9 cellular contexts compared by ENCODE assay signal in the genomic region with DNA sequence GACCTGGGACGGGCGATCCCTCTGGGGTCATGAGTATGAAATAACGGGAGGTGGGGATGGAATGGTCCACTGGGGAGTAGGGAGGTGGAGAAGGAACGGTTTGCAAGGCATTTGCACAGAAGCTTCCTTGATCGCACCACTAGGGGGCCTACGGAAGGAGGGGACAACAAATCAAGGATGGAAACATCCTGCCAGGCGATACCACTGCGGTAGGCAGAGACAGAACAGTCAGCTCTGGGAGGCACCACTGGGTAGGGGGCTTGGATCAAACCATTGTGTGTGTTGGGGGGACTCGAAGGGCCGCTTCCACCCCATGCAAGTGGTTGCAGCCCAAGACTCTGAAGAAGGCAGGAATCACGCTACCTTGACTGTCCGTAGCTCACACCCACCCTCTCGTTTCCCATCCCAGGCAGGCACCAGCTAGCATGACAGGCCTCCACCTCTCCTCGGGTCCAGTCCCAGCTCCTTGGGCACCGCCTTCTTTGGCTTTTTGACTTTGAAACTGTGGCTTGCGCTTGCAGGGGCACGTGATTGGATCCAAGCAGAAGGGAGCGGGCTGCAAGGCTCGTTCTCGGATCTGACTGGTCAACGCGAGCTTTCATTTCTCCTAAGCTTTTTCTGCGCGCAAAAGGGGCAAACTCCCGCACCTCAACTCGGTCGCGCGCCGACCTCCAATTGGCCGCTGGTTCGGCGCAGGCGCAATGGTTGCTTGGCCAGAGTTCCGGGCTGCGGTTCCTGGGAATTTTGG. TPM values are rescaled to one million over a fixed set of nuclear protein-coding genes. Genes with fewer than 3 reads are reported as not detected.
DNase-seq lines count a peak whose midpoint lies in the region; ATAC-seq and TF ChIP-seq lines count a peak whose summit lies in the region.
"Had no signal": no experiment of that assay in that cellular context is flagged by ENCODE, and none has a peak within 500 bp of the region (broad histone marks: within the 10 kb centered on the region; RNA-seq: fewer than 3 reads in every experiment).

No MANE protein-coding gene starts in this region.

- no peaks in the 10 kb centered on the region for H3K27me3 ChIP-seq in HAP-1 (ENCODE audit: low read depth)

- CTCF ChIA-PET in activated CD8-positive, alpha-beta T cell treated with anti-CD3 and anti-CD28 coated beads, Interleukin-2, amount 10 ng/mL, durations not matched to agents 7 days and 5 days (lab: Charles Lee) = interaction anchor here (1.2 kb wide), 1 partner anchor 126 kb away, joined by 4 read pairs; no protein-coding TSS in a partner anchor

- H3K4me1 Mint-ChIP-seq in CD14-positive monocyte = peaks cover 10% of the 10 kb centered on the region
- H3K4me1 Mint-ChIP-seq in activated CD8-positive, alpha-beta T cell treated with anti-CD3 and anti-CD28 coated beads, Interleukin-2, amount 10 ng/mL, durations not matched to agents 7 days and 5 days (ENCODE audit: low read depth) = no peaks in the 10 kb centered on the region

- in situ Hi-C loops in HAP-1 (cut with MboI; ENCODE audit: low sequenced_read_pairs) = no loop called here

- DNase-seq in CD14-positive monocyte (ENCODE audit: low spot score) (no peak), HAP-1 (ENCODE audit: low spot score in 2 of 2) (peak; percentile 47 to 81), left kidney (ENCODE audit: low read depth, low spot score) (peak; percentile 55), epidermal melanocyte (ENCODE audit: insufficient read length, low spot score) (no peak), GF-D8 (lab: John Stamatoyannopoulos, UW) (no peak)
- peak; percentile 35 for DNase-seq in activated CD8-positive, alpha-beta T cell treated with anti-CD3 and anti-CD28 coated beads, Interleukin-2, amount 10 ng/mL, durations not matched to agents 7 days and 5 days

- peak; percentile 51 for TF ChIP-seq CTCF in CD14-positive monocyte (IDR thresholded peaks at IDR 0.05)

- no peaks in the 10 kb centered on the region for H3K36me3 Mint-ChIP-seq in CD14-positive monocyte
- no peaks in the 10 kb centered on the region for H3K36me3 Mint-ChIP-seq in activated CD8-positive, alpha-beta T cell treated with anti-CD3 and anti-CD28 coated beads, Interleukin-2, amount 10 ng/mL, durations not matched to agents 7 days and 5 days (ENCODE audit: low read depth)

- no peak for ATAC-seq in activated CD8-positive, alpha-beta T cell treated with anti-CD3 and anti-CD28 coated beads, Interleukin-2, amount 10 ng/mL, durations not matched to agents 7 days and 5 days
- ATAC-seq in GM19324 (IDR thresholded peaks at IDR 0.05; ENCODE audit: low FRiP score, unreplicated experiment) = no peak
- ATAC-seq in GM19395 (IDR thresholded peaks at IDR 0.05; ENCODE audit: unreplicated experiment) = no peak

- intact Hi-C loops in CD14-positive monocyte (cut with micrococcal nuclease) = no loop called here

- H3K4me3 Mint-ChIP-seq in CD14-positive monocyte = peak overlapping the region; percentile 60 to 62
- H3K4me3 Mint-ChIP-seq in activated CD8-positive, alpha-beta T cell treated with anti-CD3 and anti-CD28 coated beads, Interleukin-2, amount 10 ng/mL, durations not matched to agents 7 days and 5 days = peak overlapping the region; percentile 49

- H3K36me3 ChIP-seq in HAP-1 (replicated peaks) = no peaks in the 10 kb centered on the region

- H3K27me3 Mint-ChIP-seq in CD14-positive monocyte (ENCODE audit: low read depth in 3 of 3) = peaks cover 0 to 2% (median 2%) of the 10 kb centered on the region in 3 donors
- no peaks in the 10 kb centered on the region for H3K27me3 Mint-ChIP-seq in activated CD8-positive, alpha-beta T cell treated with anti-CD3 and anti-CD28 coated beads, Interleukin-2, amount 10 ng/mL, durations not matched to agents 7 days and 5 days (ENCODE audit: low read depth)

- H3K9me3 Mint-ChIP-seq in CD14-positive monocyte = peaks cover 9 to 39% (median 31%) of the 10 kb centered on the region in 7 donors
- no peaks in the 10 kb centered on the region for H3K9me3 Mint-ChIP-seq in activated CD8-positive, alpha-beta T cell treated with anti-CD3 and anti-CD28 coated beads, Interleukin-2, amount 10 ng/mL, durations not matched to agents 7 days and 5 days (ENCODE audit: insufficient read depth)

- H3K9me3 ChIP-seq in HAP-1 = no peaks in the 10 kb centered on the region

- H3K27ac Mint-ChIP-seq in CD14-positive monocyte = no peak overlapping the region
- H3K27ac Mint-ChIP-seq in activated CD8-positive, alpha-beta T cell treated with anti-CD3 and anti-CD28 coated beads, Interleukin-2, amount 10 ng/mL, durations not matched to agents 7 days and 5 days = no peak overlapping the region

- no peak overlapping the region for H3K4me3 ChIP-seq in HAP-1

- no peaks in the 10 kb centered on the region for H3K4me1 ChIP-seq in HAP-1

- POLR2A ChIA-PET in activated CD8-positive, alpha-beta T cell treated with anti-CD3 and anti-CD28 coated beads, Interleukin-2, amount 10 ng/mL, durations not matched to agents 7 days and 5 days (lab: Charles Lee) = no interaction called here

RNA-seq across cellular contexts. Expression of gene GAGE1, which starts 28.4 kb away (rescaled TPM):
- not detected for polyA plus RNA-seq in CD14-positive monocyte
- not detected for total RNA-seq in activated CD8-positive, alpha-beta T cell treated with anti-CD3 and anti-CD28 coated beads, Interleukin-2, amount 10 ng/mL, durations not matched to agents 7 days and 5 days
- total RNA-seq: glomerular endothelial cell had no signal

RNA-seq across cellular contexts. Expression of gene GAGE2A, which starts 37.9 kb away (rescaled TPM):
- not detected for polyA plus RNA-seq in CD14-positive monocyte
- total RNA-seq in activated CD8-positive, alpha-beta T cell treated with anti-CD3 and anti-CD28 coated beads, Interleukin-2, amount 10 ng/mL, durations not matched to agents 7 days and 5 days = not detected
- total RNA-seq: glomerular endothelial cell had no signal

RNA-seq across cellular contexts. Expression of gene GAGE12H, which starts 47.5 kb away (rescaled TPM):
- polyA plus RNA-seq in CD14-positive monocyte = not detected
- total RNA-seq in activated CD8-positive, alpha-beta T cell treated with anti-CD3 and anti-CD28 coated beads, Interleukin-2, amount 10 ng/mL, durations not matched to agents 7 days and 5 days = not detected
- total RNA-seq: glomerular endothelial cell had no signal

RNA-seq across cellular contexts. Expression of gene GAGE12G, which starts 57.0 kb away (rescaled TPM):
- polyA plus RNA-seq in CD14-positive monocyte = not detected
- total RNA-seq in activated CD8-positive, alpha-beta T cell treated with anti-CD3 and anti-CD28 coated beads, Interleukin-2, amount 10 ng/mL, durations not matched to agents 7 days and 5 days = not detected
- total RNA-seq: glomerular endothelial cell had no signal

Comparison
In these comparisons a context has a peak if more than half of its experiments do, and no peak if none do; other contexts are left out.
1. DNase-seq: peak in HAP-1 (2 of 2), activated CD8-positive, alpha-beta T cell treated with anti-CD3 and anti-CD28 coated beads, Interleukin-2, amount 10 ng/mL, durations not matched to agents 7 days and 5 days (single experiment) and left kidney (single experiment); none in CD14-positive monocyte (single experiment), epidermal melanocyte (single experiment) and GF-D8 (single experiment).